In genomic region chr15:93070901-93071300, GRCh38 we compare ENCODE assay signal across 15 cellular contexts. TPM values are rescaled to one million over a fixed set of nuclear protein-coding genes. Genes with fewer than 3 reads are reported as not detected.
DNase-seq lines count a peak whose midpoint lies in the region; ATAC-seq, FAIRE-seq and TF ChIP-seq lines count a peak whose summit lies in the region.
"Had no signal": no experiment of that assay in that cellular context is flagged by ENCODE, and none has a peak within 500 bp of the region (broad histone marks: within the 10 kb centered on the region; RNA-seq: fewer than 3 reads in every experiment).

No MANE protein-coding gene starts in this region.

- no peaks in the 10 kb centered on the region for H3K36me3 Mint-ChIP-seq in HFFc6 (ENCODE audit: low read depth)

- WGBS in prostate gland, result 33% methylated on average over 4 of the region's 4 CpGs

- DNase-seq in prostate gland (ENCODE audit: low spot score), result no peak
- no peak for DNase-seq in DMS153 treated with DMSO at 0.1 percent for 48 hours (lab: John Stamatoyannopoulos, UW; ENCODE audit: unreplicated experiment)
- no peak for DNase-seq in GM12892 (ENCODE audit: insufficient read length)
- DNase-seq in HFFc6, result no peak
- DNase-seq: activated naive CD4-positive, alpha-beta T cell; DND-41; islet precursor cell; natural killer cell; NCI-H2029 treated with DMSO at 0.1 percent for 48 hours; NK-92 treated with Interleukin-12 subunit alpha and Interleukin-12 subunit beta, amount 100 ng/mL, for 24 hours had no signal

- peaks cover 100% of the 10 kb centered on the region for H4K20me1 ChIP-seq in BLaER1

- H3K9me3 ChIP-seq in BLaER1 (no peaks in the 10 kb centered on the region), iPS-15b (ENCODE audit: control insufficient read depth, insufficient read depth, low read length) (no peaks in the 10 kb centered on the region), prostate gland (no peaks in the 10 kb centered on the region)
- H3K9me3 ChIP-seq: SJSA1 had no signal

- H3K9ac ChIP-seq in BLaER1 (no peak overlapping the region), iPS-15b (ENCODE audit: low read depth, low read length) (peak overlapping the region; percentile 55)

- no peak overlapping the region for H3K27ac Mint-ChIP-seq in HFFc6
- H3K27ac Mint-ChIP-seq: natural killer cell had no signal

- H3K27me3 ChIP-seq in BLaER1 (no peaks in the 10 kb centered on the region), iPS-15b (ENCODE audit: control insufficient read depth, insufficient read depth, low read length) (peaks cover 13% of the 10 kb centered on the region), prostate gland (replicated peaks; ENCODE audit: insufficient read depth) (no peaks in the 10 kb centered on the region)
- H3K27me3 ChIP-seq: SJSA1 had no signal

- H3K4me1 Mint-ChIP-seq in HFFc6 (ENCODE audit: low read depth), result peaks cover 13% of the 10 kb centered on the region

- H3K9me3 Mint-ChIP-seq in HFFc6, result no peaks in the 10 kb centered on the region
- H3K9me3 Mint-ChIP-seq: natural killer cell had no signal

- H3K4me3 ChIP-seq in BLaER1 (no peak overlapping the region), iPS-15b (ENCODE audit: low read depth, low read length) (peak overlapping the region; percentile 88), prostate gland (peak overlapping the region; percentile 60 to 68)

- intact Hi-C loops in prostate gland (cut with DNase I), result loop anchor here (5.0 kb wide), 2 partner anchors 44 to 269 kb away; no protein-coding TSS in a partner anchor

- no peak for ATAC-seq in HG02885 (IDR thresholded peaks at IDR 0.05; ENCODE audit: poor library complexity, unreplicated experiment)
- ATAC-seq: natural killer cell had no signal

- TF ChIP-seq CTCF in prostate gland (IDR thresholded peaks at IDR 0.05) (no peak), HFFc6 (IDR thresholded peaks at IDR 0.05) (no peak)

- peaks cover 86% of the 10 kb centered on the region for H3K4me1 ChIP-seq in BLaER1
- H3K4me1 ChIP-seq in iPS-15b (ENCODE audit: control insufficient read depth, insufficient read depth, low read length), result peaks cover 32% of the 10 kb centered on the region
- peaks cover 3% of the 10 kb centered on the region for H3K4me1 ChIP-seq in prostate gland (replicated peaks)

- no peak for TF ChIP-seq POLR2A in prostate gland (IDR thresholded peaks at IDR 0.05)
- TF ChIP-seq POLR2A in GM12892 (IDR thresholded peaks at IDR 0.05; ENCODE audit: low read depth, low read length), result no peak

- no peak for FAIRE-seq in GM12892 (lab: Jason Lieb, UNC)

- H3K27ac ChIP-seq in BLaER1 (no peak overlapping the region), angular gyrus (ENCODE audit: low read depth, low read length) (peak overlapping the region; percentile 41), prostate gland (peak overlapping the region in 1 of 2 donors; percentile 74)
- H3K27ac ChIP-seq: SJSA1 had no signal

- H3K4me2 ChIP-seq in BLaER1, result peak overlapping the region; percentile 88; the same call in 1 of the 2 replicates

- peaks cover 59% of the 10 kb centered on the region for H3K36me3 ChIP-seq in BLaER1
- peaks cover 5% of the 10 kb centered on the region for H3K36me3 ChIP-seq in iPS-15b (ENCODE audit: control insufficient read depth, insufficient read depth, low read length)
- no peaks in the 10 kb centered on the region for H3K36me3 ChIP-seq in prostate gland

- H3K4me3 Mint-ChIP-seq in HFFc6, result no peak overlapping the region

- H3K27me3 Mint-ChIP-seq in HFFc6 (ENCODE audit: insufficient read depth), result peaks cover 38% of the 10 kb centered on the region

RNA-seq across cellular contexts. Expression of gene RGMA, which starts 18.1 kb away (rescaled TPM):
- 10 to 100 TPM; 10.3 to 93.8 TPM for total RNA-seq in prostate gland
- polyA plus RNA-seq in GM12892 (2012; ENCODE audit: missing spikeins), result 0.02 TPM
- under 1 TPM in 5 of 6 experiments, not detected in 1; 0.07 to 0.32 (median 0.19) TPM for total RNA-seq in HFFc6 (2021; fragmentation: NEBNext Ultra II Directional; extraction: Animal tissue kit (Norgen Biotek cat#: 25700))
- total RNA-seq: natural killer cell had no signal

Comparison
In these comparisons a context has a peak if more than half of its experiments do, and no peak if none do; other contexts are left out.
1. RNA of gene RGMA, which starts 18.1 kb away (total RNA-seq): 10.3 to 93.8 TPM in prostate gland; 0.07 to 0.32 TPM in HFFc6; every median in the first group is over 4 times any median in the second.